9 cellular contexts compared by ENCODE assay signal in the genomic region with DNA sequence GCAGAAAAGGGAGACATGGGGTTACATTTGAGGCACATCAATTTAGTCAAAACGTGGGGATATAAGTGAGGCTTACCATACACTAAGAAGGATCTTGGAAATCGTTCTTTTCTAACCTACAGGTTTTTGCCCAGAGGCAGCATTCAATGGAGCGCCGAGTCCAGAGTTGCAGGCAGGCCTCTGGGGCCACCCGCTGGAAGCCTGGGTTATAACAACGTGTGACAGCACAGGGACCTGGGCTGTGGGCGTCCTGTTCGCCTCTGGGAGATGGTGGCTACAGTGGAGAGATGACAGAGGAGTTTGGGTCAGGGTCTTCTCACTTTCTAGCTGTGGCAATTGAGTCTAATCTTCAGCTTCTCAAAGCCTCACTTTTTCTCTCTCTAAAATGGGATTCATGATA. TPM values are rescaled to one million over a fixed set of nuclear protein-coding genes. Genes with fewer than 3 reads are reported as not detected.
DNase-seq lines count a peak whose midpoint lies in the region; ATAC-seq and TF ChIP-seq lines count a peak whose summit lies in the region.
"Had no signal": no experiment of that assay in that cellular context is flagged by ENCODE, and none has a peak within 500 bp of the region (broad histone marks: within the 10 kb centered on the region; RNA-seq: fewer than 3 reads in every experiment).

No MANE protein-coding gene starts in this region.

- TF ChIP-seq RAD21 in neural cell (conservative IDR thresholded peaks at IDR 0.05), result peak; percentile 89

- peak; percentile 67 for TF ChIP-seq CTCF in DND-41 (IDR thresholded peaks at IDR 0.05; ENCODE audit: borderline replicate concordance, extremely low read depth, low read length, poor library complexity, severe bottlenecking)
- TF ChIP-seq CTCF in neural cell (IDR thresholded peaks at IDR 0.05; ENCODE audit: poor library complexity, severe bottlenecking), result peak; percentile 80

- H3K4me3 ChIP-seq in DND-41 (ENCODE audit: low read depth in 1 of 2, low read length in 2 of 2) (no peak overlapping the region), SJCRH30 (no peak overlapping the region), neural cell (ENCODE audit: low read length) (no peak overlapping the region)

- no peaks in the 10 kb centered on the region for H3K36me3 ChIP-seq in DND-41 (ENCODE audit: insufficient read depth, low read length)
- H3K36me3 ChIP-seq in SJCRH30, result no peaks in the 10 kb centered on the region
- H3K36me3 ChIP-seq in neural cell (ENCODE audit: insufficient read depth, low read length), result no peaks in the 10 kb centered on the region

- no peaks in the 10 kb centered on the region for H3K27me3 ChIP-seq in DND-41 (ENCODE audit: insufficient read depth, low read length, poor library complexity)
- H3K27me3 ChIP-seq in SJCRH30, result no peaks in the 10 kb centered on the region
- H3K27me3 ChIP-seq in neural cell (ENCODE audit: insufficient read depth, low read depth, low read length), result no peaks in the 10 kb centered on the region

- H4K20me1 ChIP-seq in DND-41 (ENCODE audit: insufficient read depth, low read length), result no peaks in the 10 kb centered on the region
- no peaks in the 10 kb centered on the region for H4K20me1 ChIP-seq in neural cell (ENCODE audit: insufficient read depth)

- H3K9ac ChIP-seq in DND-41 (ENCODE audit: low read depth, low read length), result no peak overlapping the region
- no peak overlapping the region for H3K9ac ChIP-seq in neural cell (ENCODE audit: low read length)

- TF ChIP-seq EP300 in neural cell (conservative IDR thresholded peaks at IDR 0.05; ENCODE audit: poor library complexity, severe bottlenecking), result no peak

- H3K4me2 ChIP-seq in DND-41 (ENCODE audit: insufficient read depth, low read length) (no peak overlapping the region), neural cell (ENCODE audit: low read length) (no peak overlapping the region)

- no peak overlapping the region for H2AFZ ChIP-seq in DND-41 (ENCODE audit: low read depth, low read length)
- H2AFZ ChIP-seq in neural cell (ENCODE audit: low read depth, low read length), result no peak overlapping the region

- peak; percentile 53 for DNase-seq in DND-41
- peak; percentile 58 for DNase-seq in HPDE6-E6E7 (ENCODE audit: extremely low spot score)
- peak; percentile 25 to 51 for DNase-seq in SJCRH30
- DNase-seq in GOT3 (lab: John Stamatoyannopoulos, UW), result no peak

- no peaks in the 10 kb centered on the region for H3K9me2 ChIP-seq in neural cell (ENCODE audit: insufficient read depth, low read length)

- H3K79me2 ChIP-seq in DND-41 (ENCODE audit: insufficient read depth, low read length) (no peaks in the 10 kb centered on the region), neural cell (replicated peaks; ENCODE audit: insufficient read depth, low read length) (no peaks in the 10 kb centered on the region)

- H3K9me3 ChIP-seq in DND-41 (ENCODE audit: insufficient read depth, low read length, severe bottlenecking) (no peaks in the 10 kb centered on the region), SJCRH30 (replicated peaks) (no peaks in the 10 kb centered on the region), neural cell (ENCODE audit: low read length) (no peaks in the 10 kb centered on the region)

- no peaks in the 10 kb centered on the region for H3F3A ChIP-seq in neural cell (ENCODE audit: insufficient read depth, low read length, poor library complexity, severe bottlenecking)

- no peaks in the 10 kb centered on the region for H3K4me1 ChIP-seq in DND-41 (ENCODE audit: insufficient read depth, low read length)
- H3K4me1 ChIP-seq in SJCRH30, result no peaks in the 10 kb centered on the region

- no peak overlapping the region for H3K27ac ChIP-seq in DND-41 (ENCODE audit: low read length)
- H3K27ac ChIP-seq in SJCRH30, result no peak overlapping the region
- no peak overlapping the region for H3K27ac ChIP-seq in neural cell (ENCODE audit: low read length)

- peak; percentile 84 for ATAC-seq in DND-41 (ENCODE audit: insufficient read depth, low read depth)
- ATAC-seq in esophagus mucosa, result peak; percentile 83
- no peak for ATAC-seq in GM19463 (IDR thresholded peaks at IDR 0.05; ENCODE audit: unreplicated experiment)
- no peak for ATAC-seq in HG02642 (IDR thresholded peaks at IDR 0.05; ENCODE audit: poor library complexity, unreplicated experiment)

TF ChIP-seq in neural cell, 6 proteins besides CTCF, POLR2A, EP300 and RAD21:
- TF ChIP-seq SMC3 (conservative IDR thresholded peaks at IDR 0.05; ENCODE audit: poor library complexity) (peak; percentile 88), MXI1 (conservative IDR thresholded peaks at IDR 0.05; ENCODE audit: poor library complexity, severe bottlenecking) (no peak), TAF1 (IDR thresholded peaks at IDR 0.05; ENCODE audit: low read depth) (no peak), EZH2 (IDR thresholded peaks at IDR 0.05; ENCODE audit: borderline replicate concordance, insufficient read depth, low read length, poor library complexity, severe bottlenecking) (no peak), POLR2AphosphoS5 (IDR thresholded peaks at IDR 0.05) (no peak)
- TF ChIP-seq, protein P1, sequence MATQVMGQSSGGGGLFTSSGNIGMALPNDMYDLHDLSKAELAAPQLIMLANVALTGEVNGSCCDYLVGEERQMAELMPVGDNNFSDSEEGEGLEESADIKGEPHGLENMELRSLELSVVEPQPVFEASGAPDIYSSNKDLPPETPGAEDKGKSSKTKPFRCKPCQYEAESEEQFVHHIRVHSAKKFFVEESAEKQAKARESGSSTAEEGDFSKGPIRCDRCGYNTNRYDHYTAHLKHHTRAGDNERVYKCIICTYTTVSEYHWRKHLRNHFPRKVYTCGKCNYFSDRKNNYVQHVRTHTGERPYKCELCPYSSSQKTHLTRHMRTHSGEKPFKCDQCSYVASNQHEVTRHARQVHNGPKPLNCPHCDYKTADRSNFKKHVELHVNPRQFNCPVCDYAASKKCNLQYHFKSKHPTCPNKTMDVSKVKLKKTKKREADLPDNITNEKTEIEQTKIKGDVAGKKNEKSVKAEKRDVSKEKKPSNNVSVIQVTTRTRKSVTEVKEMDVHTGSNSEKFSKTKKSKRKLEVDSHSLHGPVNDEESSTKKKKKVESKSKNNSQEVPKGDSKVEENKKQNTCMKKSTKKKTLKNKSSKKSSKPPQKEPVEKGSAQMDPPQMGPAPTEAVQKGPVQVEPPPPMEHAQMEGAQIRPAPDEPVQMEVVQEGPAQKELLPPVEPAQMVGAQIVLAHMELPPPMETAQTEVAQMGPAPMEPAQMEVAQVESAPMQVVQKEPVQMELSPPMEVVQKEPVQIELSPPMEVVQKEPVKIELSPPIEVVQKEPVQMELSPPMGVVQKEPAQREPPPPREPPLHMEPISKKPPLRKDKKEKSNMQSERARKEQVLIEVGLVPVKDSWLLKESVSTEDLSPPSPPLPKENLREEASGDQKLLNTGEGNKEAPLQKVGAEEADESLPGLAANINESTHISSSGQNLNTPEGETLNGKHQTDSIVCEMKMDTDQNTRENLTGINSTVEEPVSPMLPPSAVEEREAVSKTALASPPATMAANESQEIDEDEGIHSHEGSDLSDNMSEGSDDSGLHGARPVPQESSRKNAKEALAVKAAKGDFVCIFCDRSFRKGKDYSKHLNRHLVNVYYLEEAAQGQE (IDR thresholded peaks at IDR 0.05; ENCODE audit: borderline replicate concordance), result no peak

RNA-seq across cellular contexts. Expression of a gene that starts 53.9 kb away (rescaled TPM):
- total RNA-seq in SJCRH30 (2014; rRNA removed; shearing (Covaris generic)), result not detected in 2 replicates
- not detected for total RNA-seq in esophagus mucosa
- polyA plus RNA-seq in neural cell, result not detected in 2 replicates
- not detected in 2 replicates for polyA minus RNA-seq in neural cell
- total RNA-seq: mononuclear cell had no signal

Comparison
In these comparisons a context has a peak if more than half of its experiments do, and no peak if none do; other contexts are left out.
1. ATAC-seq: peak in DND-41 (single experiment) and esophagus mucosa (single experiment); none in GM19463 (single experiment) and HG02642 (single experiment).